In genomic region chr13:84983321-84983720, GRCh38 we compare ENCODE assay signal across 21 cellular contexts.
"Had no signal": no experiment of that assay in that cellular context is flagged by ENCODE, and none has a peak within 500 bp of the region (broad histone marks: within the 10 kb centered on the region; RNA-seq: fewer than 3 reads in every experiment).

No MANE protein-coding gene starts in this region.

- H3K27ac Mint-ChIP-seq: activated CD8-positive, alpha-beta T cell treated with anti-CD3 and anti-CD28 coated beads for 36 hours; activated naive CD4-positive, alpha-beta T cell treated with anti-CD3 and anti-CD28 coated beads, Interleukin-2, amount 50 U/mL, for 24 hours had no signal

- H3K36me3 ChIP-seq: breast epithelium had no signal

- H3K4me2 ChIP-seq: SK-N-SH had no signal

- H3K27ac ChIP-seq: breast epithelium, VCaP had no signal

- H3K9me3 ChIP-seq: breast epithelium, SK-N-SH had no signal

- H3K4me3 Mint-ChIP-seq: activated CD8-positive, alpha-beta T cell treated with anti-CD3 and anti-CD28 coated beads for 36 hours; activated naive CD4-positive, alpha-beta T cell treated with anti-CD3 and anti-CD28 coated beads, Interleukin-2, amount 50 U/mL, for 24 hours had no signal

- H3K27me3 ChIP-seq: breast epithelium had no signal

- H3K9ac ChIP-seq: SK-N-SH had no signal

- ATAC-seq: activated CD8-positive, alpha-beta T cell treated with anti-CD3 and anti-CD28 coated beads for 36 hours; Panc1; Right ventricle myocardium inferior had no signal

- H3K4me3 ChIP-seq: breast epithelium had no signal

- H3K4me1 ChIP-seq: breast epithelium had no signal

- DNase-seq: activated CD4-positive, alpha-beta T cell treated with anti-CD3 and anti-CD28 coated beads for 4 hours; activated CD8-positive, alpha-beta memory T cell treated with anti-CD3 and anti-CD28 coated beads, Interleukin-2, amount 50 U/mL, for 4 hours; activated CD8-positive, alpha-beta T cell treated with anti-CD3 and anti-CD28 coated beads for 36 hours; activated T-cell treated with anti-CD3 and anti-CD28 coated beads, Interleukin-2, amount 50 U/mL, for 1 hour; aorta; caudate nucleus; KG1; NCI-H1092; NCI-H1417 treated with DMSO at 0.1 percent for 48 hours; NCI-H1694; NCI-H2029 treated with DMSO at 0.1 percent for 48 hours; NCI-H446; NCI-H524; RPMI8226; SK-N-SH; T-helper 1 cell had no signal

- H3K4me1 Mint-ChIP-seq: activated naive CD4-positive, alpha-beta T cell treated with anti-CD3 and anti-CD28 coated beads, Interleukin-2, amount 50 U/mL, for 24 hours had no signal

- H3K27me3 Mint-ChIP-seq: activated CD8-positive, alpha-beta T cell treated with anti-CD3 and anti-CD28 coated beads for 36 hours; activated naive CD4-positive, alpha-beta T cell treated with anti-CD3 and anti-CD28 coated beads, Interleukin-2, amount 50 U/mL, for 24 hours had no signal

- H3K9me3 Mint-ChIP-seq: activated CD8-positive, alpha-beta T cell treated with anti-CD3 and anti-CD28 coated beads for 36 hours had no signal

- H3K36me3 Mint-ChIP-seq: activated naive CD4-positive, alpha-beta T cell treated with anti-CD3 and anti-CD28 coated beads, Interleukin-2, amount 50 U/mL, for 24 hours had no signal
